In the genomic region with DNA sequence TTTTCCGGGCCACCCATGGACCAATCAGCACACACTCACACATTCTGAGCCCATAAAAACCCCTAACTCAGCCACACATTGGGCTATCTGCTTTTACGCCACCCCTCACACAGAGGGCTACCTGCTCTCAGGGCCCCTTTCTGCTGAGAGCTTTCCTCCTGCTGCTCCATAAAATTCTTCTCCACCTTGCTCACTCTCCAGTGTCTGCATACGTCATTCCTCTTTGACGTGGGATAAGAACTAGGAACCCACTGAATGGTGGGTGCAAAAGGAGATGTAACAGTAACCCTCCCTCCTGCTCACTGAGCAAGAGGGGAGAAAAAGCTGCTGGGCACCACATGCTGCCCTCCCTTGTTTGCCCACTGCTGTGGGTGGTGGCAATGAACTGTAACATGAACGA, we compare ENCODE assay signal across 39 cellular contexts.
"Had no signal": no experiment of that assay in that cellular context is flagged by ENCODE, and none has a peak within 500 bp of the region (broad histone marks: within the 10 kb centered on the region; RNA-seq: fewer than 3 reads in every experiment).

No MANE protein-coding gene starts in this region.

- FAIRE-seq: bronchial epithelial cell, TTC549 had no signal

- H3K4me3 Mint-ChIP-seq: activated CD4-positive, alpha-beta memory T cell treated with anti-CD3 and anti-CD28 coated beads, Interleukin-2, amount 10 ng/mL, durations not matched to agents 7 days and 5 days; activated CD4-positive, alpha-beta T cell treated with anti-CD3 and anti-CD28 coated beads for 36 hours; activated CD4-positive, alpha-beta T cell treated with anti-CD3 and anti-CD28 coated beads, Interleukin-2, amount 10 ng/mL, durations not matched to agents 7 days and 5 days; activated CD8-positive, alpha-beta memory T cell treated with anti-CD3 and anti-CD28 coated beads, Interleukin-2, amount 10 ng/mL, durations not matched to agents 7 days and 5 days; activated CD8-positive, alpha-beta T cell treated with anti-CD3 and anti-CD28 coated beads, Interleukin-2, amount 10 ng/mL, durations not matched to agents 7 days and 5 days; activated naive CD4-positive, alpha-beta T cell treated with anti-CD3 and anti-CD28 coated beads, Interleukin-2, amount 10 ng/mL, durations not matched to agents 7 days and 5 days; activated naive CD4-positive, alpha-beta T cell treated with anti-CD3 and anti-CD28 coated beads, Interleukin-2, amount 50 U/mL, for 24 hours; activated naive CD8-positive, alpha-beta T cell; activated naive CD8-positive, alpha-beta T cell treated with anti-CD3 and anti-CD28 coated beads, Interleukin-2, amount 10 ng/mL, durations not matched to agents 7 days and 5 days; activated naive CD8-positive, alpha-beta T cell treated with anti-CD3 and anti-CD28 coated beads, Interleukin-2, amount 50 U/mL, for 24 hours; activated T-cell treated with anti-CD3 and anti-CD28 coated beads, Interleukin-2, amount 50 U/mL, for 24 hours; brain; central memory CD8-positive, alpha-beta T cell; T-helper 1 cell treated with Interleukin-12 subunit alpha and Interleukin-12 subunit beta and Interleukin-4 antibody, amounts not matched to agents 30 μg/mL and 1 μg/mL, for 36 hours; T-helper 2 cell treated with Interferon-gamma antibody and Interleukin-4, amounts not matched to agents 5 μg/mL and 100 μg/mL, for 36 hours had no signal

- H3K27ac Mint-ChIP-seq: activated CD4-positive, alpha-beta memory T cell treated with anti-CD3 and anti-CD28 coated beads, Interleukin-2, amount 10 ng/mL, durations not matched to agents 7 days and 5 days; activated CD4-positive, alpha-beta T cell treated with anti-CD3 and anti-CD28 coated beads for 36 hours; activated CD4-positive, alpha-beta T cell treated with anti-CD3 and anti-CD28 coated beads, Interleukin-2, amount 10 ng/mL, durations not matched to agents 7 days and 5 days; activated CD8-positive, alpha-beta memory T cell treated with anti-CD3 and anti-CD28 coated beads, Interleukin-2, amount 10 ng/mL, durations not matched to agents 7 days and 5 days; activated CD8-positive, alpha-beta T cell treated with anti-CD3 and anti-CD28 coated beads, Interleukin-2, amount 10 ng/mL, durations not matched to agents 7 days and 5 days; activated naive CD4-positive, alpha-beta T cell treated with anti-CD3 and anti-CD28 coated beads, Interleukin-2, amount 10 ng/mL, durations not matched to agents 7 days and 5 days; activated naive CD4-positive, alpha-beta T cell treated with anti-CD3 and anti-CD28 coated beads, Interleukin-2, amount 50 U/mL, for 24 hours; activated naive CD8-positive, alpha-beta T cell; activated naive CD8-positive, alpha-beta T cell treated with anti-CD3 and anti-CD28 coated beads, Interleukin-2, amount 10 ng/mL, durations not matched to agents 7 days and 5 days; activated naive CD8-positive, alpha-beta T cell treated with anti-CD3 and anti-CD28 coated beads, Interleukin-2, amount 50 U/mL, for 24 hours; activated T-cell treated with anti-CD3 and anti-CD28 coated beads, Interleukin-2, amount 50 U/mL, for 24 hours; activated T-helper 2 cell treated with anti-CD3 and anti-CD28 coated beads, Interferon-gamma antibody, Interleukin-2, Interleukin-4, amounts not matched to agents 10 μg/mL and 5 μg/mL and 100 μg/mL, durations not matched to agents 14 hours and 24 hours and 36 hours; brain; T-helper 1 cell treated with Interleukin-12 subunit alpha and Interleukin-12 subunit beta and Interleukin-4 antibody, amounts not matched to agents 30 μg/mL and 1 μg/mL, for 36 hours; T-helper 2 cell treated with Interferon-gamma antibody and Interleukin-4, amounts not matched to agents 5 μg/mL and 100 μg/mL, for 36 hours had no signal

- H3K27me3 ChIP-seq: ascending aorta, cardiac muscle cell had no signal

- H3K4me3 ChIP-seq: ascending aorta, cardiac muscle cell had no signal

- DNase-seq: activated CD4-positive, alpha-beta memory T cell treated with anti-CD3 and anti-CD28 coated beads, Interleukin-2, amount 10 ng/mL, durations not matched to agents 7 days and 5 days; activated CD4-positive, alpha-beta T cell treated with anti-CD3 and anti-CD28 coated beads for 1 hour; activated CD4-positive, alpha-beta T cell treated with anti-CD3 and anti-CD28 coated beads for 36 hours; activated CD4-positive, alpha-beta T cell treated with anti-CD3 and anti-CD28 coated beads for 48 hours; activated CD4-positive, alpha-beta T cell treated with anti-CD3 and anti-CD28 coated beads, Interleukin-2, amount 10 ng/mL, durations not matched to agents 7 days and 5 days; activated CD4-positive, alpha-beta T cell treated with anti-CD3 and anti-CD28 coated beads, Interleukin-2, amount 50 U/mL, for 48 hours; activated CD4-positive, CD25-positive, alpha-beta regulatory T cell; activated CD8-positive, alpha-beta memory T cell treated with anti-CD3 and anti-CD28 coated beads for 24 hours; activated CD8-positive, alpha-beta memory T cell treated with anti-CD3 and anti-CD28 coated beads, Interleukin-2, amount 10 ng/mL, durations not matched to agents 7 days and 5 days; activated CD8-positive, alpha-beta memory T cell treated with anti-CD3 and anti-CD28 coated beads, Interleukin-2, amount 50 U/mL, for 48 hours; activated CD8-positive, alpha-beta T cell treated with anti-CD3 and anti-CD28 coated beads, Interleukin-2, amount 10 ng/mL, durations not matched to agents 7 days and 5 days; activated effector memory CD4-positive, alpha-beta T cell treated with Interleukin-2 at 50 U/mL for 16 hours; activated gamma-delta T cell; activated naive CD4-positive, alpha-beta T cell treated with anti-CD3 and anti-CD28 coated beads, Interleukin-2, amount 10 ng/mL, durations not matched to agents 7 days and 5 days; activated naive CD4-positive, alpha-beta T cell treated with Interleukin-2 at 50 U/mL for 16 hours; activated naive CD8-positive, alpha-beta T cell treated with anti-CD3 and anti-CD28 coated beads, Interleukin-2, amount 10 ng/mL, durations not matched to agents 7 days and 5 days; activated naive CD8-positive, alpha-beta T cell treated with anti-CD3 and anti-CD28 coated beads, Interleukin-2, amount 50 U/mL, for 24 hours; activated T-cell treated with anti-CD3 and anti-CD28 coated beads, Interleukin-2, amount 50 U/mL, for 24 hours; activated T-cell treated with anti-CD3 and anti-CD28 coated beads, Interleukin-2, amount 50 U/mL, for 48 hours; amygdala; anterior cingulate cortex; caudate nucleus; cerebellar nuclear complex; T-helper 1 cell; T-helper 2 cell; T-helper 9 cell had no signal

- H3K36me3 Mint-ChIP-seq: activated CD8-positive, alpha-beta memory T cell treated with anti-CD3 and anti-CD28 coated beads, Interleukin-2, amount 10 ng/mL, durations not matched to agents 7 days and 5 days; activated naive CD4-positive, alpha-beta T cell treated with anti-CD3 and anti-CD28 coated beads, Interleukin-2, amount 10 ng/mL, durations not matched to agents 7 days and 5 days; activated naive CD4-positive, alpha-beta T cell treated with anti-CD3 and anti-CD28 coated beads, Interleukin-2, amount 50 U/mL, for 24 hours; activated naive CD8-positive, alpha-beta T cell; activated naive CD8-positive, alpha-beta T cell treated with anti-CD3 and anti-CD28 coated beads, Interleukin-2, amount 10 ng/mL, durations not matched to agents 7 days and 5 days; brain had no signal

- H3K4me1 ChIP-seq: ascending aorta had no signal

- H3K9me3 Mint-ChIP-seq: activated CD4-positive, alpha-beta memory T cell treated with anti-CD3 and anti-CD28 coated beads, Interleukin-2, amount 10 ng/mL, durations not matched to agents 7 days and 5 days; activated CD4-positive, alpha-beta T cell treated with anti-CD3 and anti-CD28 coated beads, Interleukin-2, amount 10 ng/mL, durations not matched to agents 7 days and 5 days; activated naive CD4-positive, alpha-beta T cell treated with anti-CD3 and anti-CD28 coated beads, Interleukin-2, amount 10 ng/mL, durations not matched to agents 7 days and 5 days; activated naive CD4-positive, alpha-beta T cell treated with anti-CD3 and anti-CD28 coated beads, Interleukin-2, amount 50 U/mL, for 24 hours; activated naive CD8-positive, alpha-beta T cell treated with anti-CD3 and anti-CD28 coated beads, Interleukin-2, amount 10 ng/mL, durations not matched to agents 7 days and 5 days; activated naive CD8-positive, alpha-beta T cell treated with anti-CD3 and anti-CD28 coated beads, Interleukin-2, amount 50 U/mL, for 24 hours; activated T-cell treated with anti-CD3 and anti-CD28 coated beads, Interleukin-2, amount 50 U/mL, for 24 hours; activated T-helper 2 cell treated with anti-CD3 and anti-CD28 coated beads, Interferon-gamma antibody, Interleukin-2, Interleukin-4, amounts not matched to agents 10 μg/mL and 5 μg/mL and 100 μg/mL, durations not matched to agents 14 hours and 24 hours and 36 hours; central memory CD8-positive, alpha-beta T cell; T-helper 1 cell treated with Interleukin-12 subunit alpha and Interleukin-12 subunit beta and Interleukin-4 antibody, amounts not matched to agents 30 μg/mL and 1 μg/mL, for 36 hours; T-helper 2 cell treated with Interferon-gamma antibody and Interleukin-4, amounts not matched to agents 5 μg/mL and 100 μg/mL, for 36 hours had no signal

- H3K36me3 ChIP-seq: ascending aorta, cardiac muscle cell had no signal

- ATAC-seq: activated CD4-positive, alpha-beta T cell treated with anti-CD3 and anti-CD28 coated beads for 36 hours; activated CD4-positive, CD25-positive, alpha-beta regulatory T cell treated with anti-CD3 and anti-CD28 coated beads, Interleukin-2, amount 50 U/mL, for 24 hours; activated CD8-positive, alpha-beta memory T cell treated with anti-CD3 and anti-CD28 coated beads, Interleukin-2, amount 10 ng/mL, durations not matched to agents 7 days and 5 days; activated CD8-positive, alpha-beta T cell treated with anti-CD3 and anti-CD28 coated beads, Interleukin-2, amount 10 ng/mL, durations not matched to agents 7 days and 5 days; activated naive CD8-positive, alpha-beta T cell treated with anti-CD3 and anti-CD28 coated beads, Interleukin-2, amount 50 U/mL, for 24 hours had no signal

- H3K9me3 ChIP-seq: ascending aorta had no signal

- H3K4me1 Mint-ChIP-seq: activated CD4-positive, alpha-beta memory T cell treated with anti-CD3 and anti-CD28 coated beads, Interleukin-2, amount 10 ng/mL, durations not matched to agents 7 days and 5 days; activated CD4-positive, alpha-beta T cell treated with anti-CD3 and anti-CD28 coated beads for 36 hours; activated CD4-positive, alpha-beta T cell treated with anti-CD3 and anti-CD28 coated beads, Interleukin-2, amount 10 ng/mL, durations not matched to agents 7 days and 5 days; activated CD8-positive, alpha-beta memory T cell treated with anti-CD3 and anti-CD28 coated beads, Interleukin-2, amount 10 ng/mL, durations not matched to agents 7 days and 5 days; activated naive CD4-positive, alpha-beta T cell treated with anti-CD3 and anti-CD28 coated beads, Interleukin-2, amount 10 ng/mL, durations not matched to agents 7 days and 5 days; activated naive CD4-positive, alpha-beta T cell treated with anti-CD3 and anti-CD28 coated beads, Interleukin-2, amount 50 U/mL, for 24 hours; activated naive CD8-positive, alpha-beta T cell treated with anti-CD3 and anti-CD28 coated beads, Interleukin-2, amount 10 ng/mL, durations not matched to agents 7 days and 5 days; activated naive CD8-positive, alpha-beta T cell treated with anti-CD3 and anti-CD28 coated beads, Interleukin-2, amount 50 U/mL, for 24 hours; central memory CD8-positive, alpha-beta T cell had no signal

- H3K27ac ChIP-seq: ascending aorta, cardiac muscle cell, VCaP had no signal

- H3K27me3 Mint-ChIP-seq: activated CD4-positive, alpha-beta memory T cell treated with anti-CD3 and anti-CD28 coated beads, Interleukin-2, amount 10 ng/mL, durations not matched to agents 7 days and 5 days; activated CD4-positive, alpha-beta T cell treated with anti-CD3 and anti-CD28 coated beads for 36 hours; activated CD4-positive, alpha-beta T cell treated with anti-CD3 and anti-CD28 coated beads, Interleukin-2, amount 10 ng/mL, durations not matched to agents 7 days and 5 days; activated CD8-positive, alpha-beta memory T cell treated with anti-CD3 and anti-CD28 coated beads, Interleukin-2, amount 10 ng/mL, durations not matched to agents 7 days and 5 days; activated naive CD4-positive, alpha-beta T cell treated with anti-CD3 and anti-CD28 coated beads, Interleukin-2, amount 10 ng/mL, durations not matched to agents 7 days and 5 days; activated naive CD4-positive, alpha-beta T cell treated with anti-CD3 and anti-CD28 coated beads, Interleukin-2, amount 50 U/mL, for 24 hours; activated naive CD8-positive, alpha-beta T cell; activated naive CD8-positive, alpha-beta T cell treated with anti-CD3 and anti-CD28 coated beads, Interleukin-2, amount 10 ng/mL, durations not matched to agents 7 days and 5 days; activated naive CD8-positive, alpha-beta T cell treated with anti-CD3 and anti-CD28 coated beads, Interleukin-2, amount 50 U/mL, for 24 hours; activated T-cell treated with anti-CD3 and anti-CD28 coated beads, Interleukin-2, amount 50 U/mL, for 24 hours had no signal
